Comparison of ENCODE assay signal across 27 cellular contexts in the genomic region with DNA sequence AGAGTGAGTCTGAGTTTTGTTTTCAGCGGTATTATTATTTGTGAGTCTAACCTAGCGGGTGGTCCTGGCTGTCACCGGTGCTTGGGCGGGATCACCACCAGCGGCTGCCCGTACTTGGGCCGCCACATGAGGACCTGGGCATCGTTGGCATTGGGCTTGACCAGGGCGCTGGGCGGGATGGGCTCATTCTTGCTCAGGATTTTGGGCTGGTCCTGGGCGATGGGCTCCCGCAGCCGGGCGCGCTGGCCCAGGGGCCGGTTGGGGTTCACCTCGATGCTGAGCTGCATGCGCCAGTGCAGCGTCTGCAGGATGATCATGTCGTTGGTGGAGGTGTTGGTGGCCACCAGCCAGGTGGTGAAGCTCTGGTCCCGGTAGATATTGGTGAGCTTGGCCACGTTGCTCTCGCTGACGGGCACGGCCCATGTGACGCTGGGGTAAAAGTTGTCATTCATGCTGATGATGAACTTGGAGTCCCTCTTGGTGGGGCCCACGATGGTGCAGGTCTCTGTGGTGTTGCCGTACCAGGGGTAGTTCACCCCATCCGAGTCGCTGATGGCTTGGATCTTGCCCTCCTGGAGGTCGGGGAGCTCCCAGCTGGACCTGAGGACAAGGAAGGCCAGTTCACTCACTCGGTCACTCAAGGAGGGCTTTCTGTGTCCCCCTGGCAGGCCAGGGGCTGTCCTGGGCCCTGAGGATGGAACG. TPM values are rescaled to one million over a fixed set of nuclear protein-coding genes. Genes with fewer than 3 reads are reported as not detected.
DNase-seq lines count a peak whose midpoint lies in the region; ATAC-seq and TF ChIP-seq lines count a peak whose summit lies in the region.
"Had no signal": no experiment of that assay in that cellular context is flagged by ENCODE, and none has a peak within 500 bp of the region (broad histone marks: within the 10 kb centered on the region; RNA-seq: fewer than 3 reads in every experiment).

No MANE protein-coding gene starts in this region.

- H3K4me3 Mint-ChIP-seq in CD4-positive, alpha-beta T cell, result no peak overlapping the region
- no peak overlapping the region for H3K4me3 Mint-ChIP-seq in activated T-helper 2 cell treated with anti-CD3 and anti-CD28 coated beads, Interferon-gamma antibody, Interleukin-2, Interleukin-4, amounts not matched to agents 10 μg/mL and 5 μg/mL and 100 μg/mL, durations not matched to agents 14 hours and 24 hours and 36 hours (ENCODE audit: low read depth)
- H3K4me3 Mint-ChIP-seq in memory B cell, result no peak overlapping the region
- H3K4me3 Mint-ChIP-seq: stimulated activated naive CD8-positive, alpha-beta T cell treated with anti-CD3 and anti-CD28 coated beads, Interleukin-15, Interleukin-2, amounts not matched to agents 100 ng/mL and 50 ng/mL, for 24 hours had no signal

- no peak for ATAC-seq in CD4-positive, alpha-beta T cell (ENCODE audit: poor library complexity)
- ATAC-seq in memory B cell (ENCODE audit: low read depth), result no peak
- ATAC-seq: foreskin keratinocyte, HCT116 had no signal

- peak overlapping the region; percentile 65 for H3K9ac ChIP-seq in BLaER1

- peaks cover 91% of the 10 kb centered on the region for H3K4me1 ChIP-seq in BLaER1
- H3K4me1 ChIP-seq: foreskin keratinocyte had no signal

- H3K9me3 Mint-ChIP-seq in CD4-positive, alpha-beta T cell, result no peaks in the 10 kb centered on the region
- no peaks in the 10 kb centered on the region for H3K9me3 Mint-ChIP-seq in activated T-helper 2 cell treated with anti-CD3 and anti-CD28 coated beads, Interferon-gamma antibody, Interleukin-2, Interleukin-4, amounts not matched to agents 10 μg/mL and 5 μg/mL and 100 μg/mL, durations not matched to agents 14 hours and 24 hours and 36 hours
- H3K9me3 Mint-ChIP-seq in memory B cell, result no peaks in the 10 kb centered on the region
- H3K9me3 Mint-ChIP-seq: stimulated activated naive CD8-positive, alpha-beta T cell treated with anti-CD3 and anti-CD28 coated beads, Interleukin-15, Interleukin-2, amounts not matched to agents 100 ng/mL and 50 ng/mL, for 24 hours had no signal

- H3K4me1 Mint-ChIP-seq in CD4-positive, alpha-beta T cell (ENCODE audit: low read depth), result peaks cover 67% of the 10 kb centered on the region
- H3K4me1 Mint-ChIP-seq in activated T-helper 2 cell treated with anti-CD3 and anti-CD28 coated beads, Interferon-gamma antibody, Interleukin-2, Interleukin-4, amounts not matched to agents 10 μg/mL and 5 μg/mL and 100 μg/mL, durations not matched to agents 14 hours and 24 hours and 36 hours (ENCODE audit: low read depth), result peaks cover 41% of the 10 kb centered on the region
- H3K4me1 Mint-ChIP-seq in memory B cell, result peaks cover 18% of the 10 kb centered on the region

- H4K20me1 ChIP-seq in BLaER1, result no peaks in the 10 kb centered on the region

- H3K4me3 ChIP-seq in BLaER1, result no peak overlapping the region
- H3K4me3 ChIP-seq: smooth muscle cell, tibial nerve had no signal

- intact Hi-C loops in CD4-positive, alpha-beta T cell (cut with DNase I, micrococcal nuclease), result no loop called here
- intact Hi-C loops in activated T-helper 2 cell treated with anti-CD3 and anti-CD28 coated beads, Interferon-gamma antibody, Interleukin-2, Interleukin-4, amounts not matched to agents 10 μg/mL and 5 μg/mL and 100 μg/mL, durations not matched to agents 14 hours and 24 hours and 36 hours (cut with micrococcal nuclease), result no loop called here

- H3K27ac Mint-ChIP-seq in CD4-positive, alpha-beta T cell, result peak overlapping the region; percentile 98
- H3K27ac Mint-ChIP-seq in activated T-helper 2 cell treated with anti-CD3 and anti-CD28 coated beads, Interferon-gamma antibody, Interleukin-2, Interleukin-4, amounts not matched to agents 10 μg/mL and 5 μg/mL and 100 μg/mL, durations not matched to agents 14 hours and 24 hours and 36 hours, result peak overlapping the region; percentile 22
- H3K27ac Mint-ChIP-seq in memory B cell, result peak overlapping the region; percentile 24

- no peaks in the 10 kb centered on the region for H3K9me3 ChIP-seq in BLaER1
- H3K9me3 ChIP-seq in CD4-positive, alpha-beta T cell (ENCODE audit: control insufficient read depth, low read length), result no peaks in the 10 kb centered on the region
- H3K9me3 ChIP-seq: tibial nerve had no signal

- H3K4me2 ChIP-seq in BLaER1, result peak overlapping the region; percentile 72
- H3K4me2 ChIP-seq: smooth muscle cell had no signal

- no peak for TF ChIP-seq CTCF in CD4-positive, alpha-beta T cell (IDR thresholded peaks at IDR 0.05)

- no peaks in the 10 kb centered on the region for H3K27me3 Mint-ChIP-seq in CD4-positive, alpha-beta T cell
- no peaks in the 10 kb centered on the region for H3K27me3 Mint-ChIP-seq in activated T-helper 2 cell treated with anti-CD3 and anti-CD28 coated beads, Interferon-gamma antibody, Interleukin-2, Interleukin-4, amounts not matched to agents 10 μg/mL and 5 μg/mL and 100 μg/mL, durations not matched to agents 14 hours and 24 hours and 36 hours (ENCODE audit: low read depth)
- no peaks in the 10 kb centered on the region for H3K27me3 Mint-ChIP-seq in memory B cell
- H3K27me3 Mint-ChIP-seq: stimulated activated naive CD8-positive, alpha-beta T cell treated with anti-CD3 and anti-CD28 coated beads, Interleukin-15, Interleukin-2, amounts not matched to agents 100 ng/mL and 50 ng/mL, for 24 hours had no signal

- H3K36me3 Mint-ChIP-seq in CD4-positive, alpha-beta T cell (ENCODE audit: low read depth), result peaks cover 79% of the 10 kb centered on the region
- peaks cover 67% of the 10 kb centered on the region for H3K36me3 Mint-ChIP-seq in activated T-helper 2 cell treated with anti-CD3 and anti-CD28 coated beads, Interferon-gamma antibody, Interleukin-2, Interleukin-4, amounts not matched to agents 10 μg/mL and 5 μg/mL and 100 μg/mL, durations not matched to agents 14 hours and 24 hours and 36 hours (ENCODE audit: low read depth)
- H3K36me3 Mint-ChIP-seq in memory B cell, result peaks cover 13% of the 10 kb centered on the region

- H3K27me3 ChIP-seq in BLaER1, result no peaks in the 10 kb centered on the region
- H3K27me3 ChIP-seq in CD4-positive, alpha-beta T cell (ENCODE audit: control insufficient read depth, insufficient read depth, low read length), result no peaks in the 10 kb centered on the region
- H3K27me3 ChIP-seq: tibial nerve had no signal

- CTCF ChIA-PET in CD4-positive, alpha-beta T cell (lab: Charles Lee), result no interaction called here

- H3K27ac ChIP-seq in BLaER1, result peak overlapping the region; percentile 98
- H3K27ac ChIP-seq in CD4-positive, alpha-beta T cell (ENCODE audit: low read depth, low read length), result peak overlapping the region; percentile 13
- H3K27ac ChIP-seq: epithelial cell of prostate, foreskin keratinocyte, tibial nerve, VCaP had no signal

- peaks cover 24% of the 10 kb centered on the region for H3K36me3 ChIP-seq in BLaER1

- DNase-seq in CD4-positive, alpha-beta T cell, result no peak
- DNase-seq in activated T-helper 2 cell treated with anti-CD3 and anti-CD28 coated beads, Interferon-gamma antibody, Interleukin-2, Interleukin-4, amounts not matched to agents 10 μg/mL and 5 μg/mL and 100 μg/mL, durations not matched to agents 14 hours and 24 hours and 36 hours (ENCODE audit: low spot score), result no peak
- DNase-seq in memory B cell (ENCODE audit: low spot score in 2 of 2) (no peak), NCI-H2107 treated with DMSO at 0.1 percent for 48 hours (lab: John Stamatoyannopoulos, UW; ENCODE audit: unreplicated experiment) (no peak), NCI-H226 (no peak), GDM1 (lab: John Stamatoyannopoulos, UW) (no peak)
- DNase-seq: activated T-cell treated with anti-CD3 and anti-CD28 coated beads, Interleukin-2, amount 50 U/mL, for 48 hours; amniotic stem cell; Calu3; cortex of kidney; foreskin keratinocyte; Karpas-422; kidney glomerular epithelial cell; NCI-H1048; NCI-H2029; NCI-H446; SIG-M5; stimulated activated CD4-positive, alpha-beta T cell treated with anti-CD3 and anti-CD28 coated beads, Interleukin-2, amount 100 ng/mL, for 48 hours had no signal

- POLR2A ChIA-PET in CD4-positive, alpha-beta T cell (lab: Charles Lee), result interaction anchor here (1.3 to 18.0 kb wide), 3 partner anchors 9 to 26 kb away, joined by 5 to 738 read pairs (median 19); a partner anchor contains a TSS

RNA-seq across cellular contexts. Expression of a gene that starts 15.4 kb away (rescaled TPM):
- 10 to 100 TPM; 62.4 to 62.7 TPM for total RNA-seq in CD4-positive, alpha-beta T cell
- 55.3 and 55.5 TPM in 2 replicates for total RNA-seq in activated T-helper 2 cell treated with anti-CD3 and anti-CD28 coated beads, Interferon-gamma antibody, Interleukin-2, Interleukin-4, amounts not matched to agents 10 μg/mL and 5 μg/mL and 100 μg/mL, durations not matched to agents 14 hours and 24 hours and 36 hours
- total RNA-seq: Calu3 had no signal

RNA-seq across cellular contexts. Expression of a gene that starts 28.6 kb away (rescaled TPM):
- total RNA-seq in CD4-positive, alpha-beta T cell, result under 1 TPM in 1 of 2 experiments, not detected in 1; 0.22 TPM
- 0.21 TPM in 1 of 2 replicates, not detected in the other for total RNA-seq in activated T-helper 2 cell treated with anti-CD3 and anti-CD28 coated beads, Interferon-gamma antibody, Interleukin-2, Interleukin-4, amounts not matched to agents 10 μg/mL and 5 μg/mL and 100 μg/mL, durations not matched to agents 14 hours and 24 hours and 36 hours
- total RNA-seq: bronchial epithelial cell; Calu3; foreskin keratinocyte; T-helper 1 cell treated with Interleukin-12 subunit alpha and Interleukin-12 subunit beta and Interleukin-4 antibody, amounts not matched to agents 30 ng/mL and 1 ng/mL, for 36 hours had no signal

Comparison
In these comparisons a context has a peak if more than half of its experiments do, and no peak if none do; other contexts are left out.
1. H3K27ac Mint-ChIP-seq: peak in every context shown above with its lines; median percentile 98 in CD4-positive, alpha-beta T cell; 24 in memory B cell; 22 in activated T-helper 2 cell treated with anti-CD3 and anti-CD28 coated beads, Interferon-gamma antibody, Interleukin-2, Interleukin-4, amounts not matched to agents 10 μg/mL and 5 μg/mL and 100 μg/mL, durations not matched to agents 14 hours and 24 hours and 36 hours.